1 cellular context compared by ENCODE assay signal in genomic region chr4:140523857-140524742, GRCh38.
TF ChIP-seq lines count a peak whose summit lies in the region.

TSS of gene ELMOD2 (plus strand) at chr4:140524168. CDS start at chr4:140525429, 1,261 bp downstream.

TF ChIP-seq in HepG2, 621 proteins besides CTCF, POLR2A, EP300 and RAD21 (continued from another document):
- TF ChIP-seq TRAFD1 (CRISPR knock-in tag; IDR thresholded peaks at IDR 0.05; ENCODE audit: borderline replicate concordance) = 0 out of 2 replicates have a peak, but pooled peaks have one; percentile 34
- TF ChIP-seq ZNF207 (IDR thresholded peaks at IDR 0.05; ENCODE audit: borderline replicate concordance) = no peak
- no peak; the same call in 1 of the 2 replicates for TF ChIP-seq ZFP82 (CRISPR knock-in tag; IDR thresholded peaks at IDR 0.05; ENCODE audit: borderline replicate concordance)
- TF ChIP-seq KDM5B (CRISPR knock-in tag; IDR thresholded peaks at IDR 0.05; ENCODE audit: borderline replicate concordance) = peak; percentile 93; the same call in 1 of the 2 replicates
- TF ChIP-seq KMT2A (CRISPR knock-in tag; IDR thresholded peaks at IDR 0.05) = peak; percentile 83
- TF ChIP-seq ZSCAN29 (CRISPR knock-in tag; conservative IDR thresholded peaks at IDR 0.05) = peak; percentile 60; the same call in 1 of the 2 replicates
- no peak for TF ChIP-seq ZFP62 (CRISPR knock-in tag; IDR thresholded peaks at IDR 0.05)
- TF ChIP-seq HMGXB3 (CRISPR knock-in tag; IDR thresholded peaks at IDR 0.05; ENCODE audit: borderline replicate concordance) = 0 out of 2 replicates have a peak, but pooled peaks have one; percentile 41
- no peak for TF ChIP-seq SMAD3 (CRISPR knock-in tag; IDR thresholded peaks at IDR 0.05)
- peak; percentile 85 for TF ChIP-seq NFYB (CRISPR knock-in tag; IDR thresholded peaks at IDR 0.05)
- peak; percentile 98 for TF ChIP-seq ELF1 (CRISPR knock-in tag; IDR thresholded peaks at IDR 0.05)
- TF ChIP-seq ZNF17 (CRISPR knock-in tag; IDR thresholded peaks at IDR 0.05) = no peak
- peak; percentile 46; the same call in 1 of the 2 replicates for TF ChIP-seq TBX2 (CRISPR knock-in tag; IDR thresholded peaks at IDR 0.05; ENCODE audit: borderline replicate concordance)
